ENCODE assay signal across 8 cellular contexts in genomic region chr3:122795674-122795969, GRCh38. TPM values are rescaled to one million over a fixed set of nuclear protein-coding genes. Genes with fewer than 3 reads are reported as not detected.
DNase-seq lines count a peak whose midpoint lies in the region; ATAC-seq and TF ChIP-seq lines count a peak whose summit lies in the region.

No MANE protein-coding gene starts in this region.

- H3K36me3 Mint-ChIP-seq in activated CD8-positive, alpha-beta T cell treated with anti-CD3 and anti-CD28 coated beads for 36 hours (ENCODE audit: low read depth): no peaks in the 10 kb centered on the region
- H3K36me3 Mint-ChIP-seq in stimulated activated memory B cell treated with anti-CD40 and anti-IgM and Interleukin-4, amounts not matched to agents 10 μg/mL and 1 μg/mL and 100 μg/mL, for 72 hours: no peaks in the 10 kb centered on the region

- no peaks in the 10 kb centered on the region; the same call in 1 of the 2 replicates for H3K4me1 ChIP-seq in HEK293 (ENCODE audit: control insufficient read depth, insufficient read depth, low read length)

- H3K4me1 Mint-ChIP-seq in activated CD8-positive, alpha-beta T cell treated with anti-CD3 and anti-CD28 coated beads for 36 hours (ENCODE audit: low read depth): peaks cover 26% of the 10 kb centered on the region
- H3K4me1 Mint-ChIP-seq in stimulated activated memory B cell treated with anti-CD40 and anti-IgM and Interleukin-4, amounts not matched to agents 10 μg/mL and 1 μg/mL and 100 μg/mL, for 72 hours: peaks cover 19% of the 10 kb centered on the region

- H3K27me3 Mint-ChIP-seq in activated CD8-positive, alpha-beta T cell treated with anti-CD3 and anti-CD28 coated beads for 36 hours: no peaks in the 10 kb centered on the region
- H3K27me3 Mint-ChIP-seq in stimulated activated memory B cell treated with anti-CD40 and anti-IgM and Interleukin-4, amounts not matched to agents 10 μg/mL and 1 μg/mL and 100 μg/mL, for 72 hours: no peaks in the 10 kb centered on the region

- ATAC-seq in activated CD8-positive, alpha-beta T cell treated with anti-CD3 and anti-CD28 coated beads for 36 hours: no peak
- no peak for ATAC-seq in stimulated activated memory B cell treated with anti-CD40 and anti-IgM and Interleukin-4, amounts not matched to agents 10 μg/mL and 1 μg/mL and 100 μg/mL, for 72 hours
- no peak for ATAC-seq in GM18867 (IDR thresholded peaks at IDR 0.05; ENCODE audit: unreplicated experiment)

- no peaks in the 10 kb centered on the region for H3K9me3 ChIP-seq in HEK293 (ENCODE audit: control insufficient read depth, insufficient read depth, low read depth, low read length)

- H3K27ac ChIP-seq in HEK293 (ENCODE audit: extremely low read depth, low read depth, low read length): peak overlapping the region; percentile 84; the same call in 1 of the 2 replicates

- POLR2A ChIA-PET in HEK293 (lab: Yijun Ruan, JAX): no interaction called here
- POLR2A ChIA-PET in activated CD8-positive, alpha-beta T cell treated with anti-CD3 and anti-CD28 coated beads for 36 hours (lab: Charles Lee): no interaction called here

- no peaks in the 10 kb centered on the region for H3K36me3 ChIP-seq in HEK293 (ENCODE audit: control insufficient read depth in 2 of 2, insufficient read depth in 1 of 2, low read length in 2 of 2)

- H3K4me3 ChIP-seq in HEK293 (ENCODE audit: low read depth, low read length) (peak overlapping the region; percentile 71), iPS-11a (ENCODE audit: low read depth, low read length) (peak overlapping the region; percentile 75)

- DNase-seq in activated CD8-positive, alpha-beta T cell treated with anti-CD3 and anti-CD28 coated beads for 36 hours: peak; percentile 42
- DNase-seq in UCSD-AML1 (lab: John Stamatoyannopoulos, UW; ENCODE audit: unreplicated experiment) (no peak), LoVo (ENCODE audit: low spot score) (no peak), SHP77 (lab: John Stamatoyannopoulos, UW) (no peak)

- CTCF ChIA-PET in HEK293 (lab: Yijun Ruan, JAX): interaction anchor here (0.5 kb wide), 1 partner anchor 427 kb away, joined by 3 read pairs; no protein-coding TSS in a partner anchor
- CTCF ChIA-PET in activated CD8-positive, alpha-beta T cell treated with anti-CD3 and anti-CD28 coated beads for 36 hours (lab: Charles Lee): no interaction called here

- intact Hi-C loops in activated CD8-positive, alpha-beta T cell treated with anti-CD3 and anti-CD28 coated beads for 36 hours (cut with micrococcal nuclease): loop anchor here (10.0 kb wide), 1 partner anchor 411 kb away; the partner anchor contains the start of genes FAM162A and MIX23

- H3K4me3 Mint-ChIP-seq in activated CD8-positive, alpha-beta T cell treated with anti-CD3 and anti-CD28 coated beads for 36 hours: no peak overlapping the region
- peak overlapping the region; percentile 98 for H3K4me3 Mint-ChIP-seq in stimulated activated memory B cell treated with anti-CD40 and anti-IgM and Interleukin-4, amounts not matched to agents 10 μg/mL and 1 μg/mL and 100 μg/mL, for 72 hours

- no peak overlapping the region for H3K27ac Mint-ChIP-seq in activated CD8-positive, alpha-beta T cell treated with anti-CD3 and anti-CD28 coated beads for 36 hours
- H3K27ac Mint-ChIP-seq in stimulated activated memory B cell treated with anti-CD40 and anti-IgM and Interleukin-4, amounts not matched to agents 10 μg/mL and 1 μg/mL and 100 μg/mL, for 72 hours: no peak overlapping the region

- H3K9me3 Mint-ChIP-seq in activated CD8-positive, alpha-beta T cell treated with anti-CD3 and anti-CD28 coated beads for 36 hours: no peaks in the 10 kb centered on the region
- no peaks in the 10 kb centered on the region for H3K9me3 Mint-ChIP-seq in stimulated activated memory B cell treated with anti-CD40 and anti-IgM and Interleukin-4, amounts not matched to agents 10 μg/mL and 1 μg/mL and 100 μg/mL, for 72 hours

- TF ChIP-seq CTCF in HEK293 (tag by site-specific recombination; IDR thresholded peaks at IDR 0.05): no peak
- no peak for TF ChIP-seq CTCF in activated CD8-positive, alpha-beta T cell treated with anti-CD3 and anti-CD28 coated beads for 36 hours (IDR thresholded peaks at IDR 0.05)

TF ChIP-seq in HEK293, 187 proteins besides CTCF, POLR2A, EP300 and RAD21:
- TF ChIP-seq ZBTB17 (tag by site-specific recombination; IDR thresholded peaks at IDR 0.05): 0 out of 2 replicates have a peak, but pooled peaks have one; percentile 10
- TF ChIP-seq ZNF184 (tag by site-specific recombination; IDR thresholded peaks at IDR 0.05): no peak
- peak; percentile 4; the same call in 1 of the 2 replicates for TF ChIP-seq ZNF335 (tag by site-specific recombination; conservative IDR thresholded peaks at IDR 0.05)

RNA-seq across cellular contexts. Expression of gene SLC49A4, which starts 0.8 kb away (rescaled TPM):
- total RNA-seq in activated CD8-positive, alpha-beta T cell treated with anti-CD3 and anti-CD28 coated beads for 36 hours: 1 to 10 TPM; 1.6 to 1.9 TPM

RNA-seq across cellular contexts. Expression of gene HSPBAP1, which starts 2.0 kb away (rescaled TPM):
- 1 to 10 TPM; 4.0 to 4.2 TPM for total RNA-seq in activated CD8-positive, alpha-beta T cell treated with anti-CD3 and anti-CD28 coated beads for 36 hours
